ENCODE assay signal across 8 cellular contexts in genomic region chr19:13597625-13598024, GRCh38.
DNase-seq lines count a peak whose midpoint lies in the region; ATAC-seq and TF ChIP-seq lines count a peak whose summit lies in the region.

No MANE protein-coding gene starts in this region.

- H3K9me3 Mint-ChIP-seq in activated CD4-positive, alpha-beta T cell treated with anti-CD3 and anti-CD28 coated beads for 36 hours (ENCODE audit: low read depth), result no peaks in the 10 kb centered on the region

- no peaks in the 10 kb centered on the region for H3K27me3 ChIP-seq in H7 (ENCODE audit: control insufficient read depth, insufficient read depth, low read length)
- H3K27me3 ChIP-seq in dorsolateral prefrontal cortex, result peaks cover 0 to 3% (median 0%) of the 10 kb centered on the region in 45 donors

- POLR2A ChIA-PET in activated CD4-positive, alpha-beta T cell treated with anti-CD3 and anti-CD28 coated beads for 36 hours (lab: Charles Lee), result no interaction called here

- H3K4me3 Mint-ChIP-seq in activated CD4-positive, alpha-beta T cell treated with anti-CD3 and anti-CD28 coated beads for 36 hours, result no peak overlapping the region

- intact Hi-C loops in activated CD4-positive, alpha-beta T cell treated with anti-CD3 and anti-CD28 coated beads for 36 hours (cut with DNase I, micrococcal nuclease), result loop anchor here (1.0 to 10.0 kb wide), 8 partner anchors 123 to 477 kb away; partner anchors contain the start of genes C19orf53 (in 1 of the 2) and MISP3 (in 1 of the 2)
- intact Hi-C loops in dorsolateral prefrontal cortex (cut with DNase I), result loop anchor here (1.0 to 5.0 kb wide), 4 partner anchors 120 to 265 kb away; no protein-coding TSS in a partner anchor

- no peak overlapping the region for H3K4me3 ChIP-seq in AG10803 (ENCODE audit: low read length)
- H3K4me3 ChIP-seq in H7 (ENCODE audit: insufficient read depth, low read depth, low read length), result no peak overlapping the region
- no peak overlapping the region for H3K4me3 ChIP-seq in dorsolateral prefrontal cortex

- CTCF ChIA-PET in activated CD4-positive, alpha-beta T cell treated with anti-CD3 and anti-CD28 coated beads for 36 hours (lab: Charles Lee), result interaction anchor here (0.6 to 2.2 kb wide), 4 partner anchors 8 to 123 kb away, joined by 4 to 9 read pairs (median 5); no protein-coding TSS in a partner anchor

- H3K27me3 Mint-ChIP-seq in activated CD4-positive, alpha-beta T cell treated with anti-CD3 and anti-CD28 coated beads for 36 hours, result peaks cover 10% of the 10 kb centered on the region

- no peaks in the 10 kb centered on the region for H3K36me3 ChIP-seq in H7 (replicated peaks; ENCODE audit: control insufficient read depth, insufficient read depth, low read length)

- TF ChIP-seq CTCF in AG10803 (conservative IDR thresholded peaks at IDR 0.05; ENCODE audit: low read length) (peak; percentile 74), dorsolateral prefrontal cortex (IDR thresholded peaks at IDR 0.05 in 54 of 56, conservative IDR thresholded peaks at IDR 0.05 in 2 of 56; ENCODE audit: low read depth in 1 of 56, partially characterized antibody in 56 of 56) (peak in 55 of 56 donors; percentile 44 to 87 (median 72))

- ATAC-seq in activated CD4-positive, alpha-beta T cell treated with anti-CD3 and anti-CD28 coated beads for 36 hours, result peak; percentile 95
- no peak for ATAC-seq in GM19351 (IDR thresholded peaks at IDR 0.05; ENCODE audit: unreplicated experiment)

- H3K27ac ChIP-seq in dorsolateral prefrontal cortex, result no peak overlapping the region

- H3K4me1 Mint-ChIP-seq in activated CD4-positive, alpha-beta T cell treated with anti-CD3 and anti-CD28 coated beads for 36 hours, result no peaks in the 10 kb centered on the region

- no peak overlapping the region for H3K27ac Mint-ChIP-seq in activated CD4-positive, alpha-beta T cell treated with anti-CD3 and anti-CD28 coated beads for 36 hours

- no peaks in the 10 kb centered on the region for H3K36me3 Mint-ChIP-seq in activated CD4-positive, alpha-beta T cell treated with anti-CD3 and anti-CD28 coated beads for 36 hours (ENCODE audit: low read depth)

- peak; percentile 74 for DNase-seq in AG10803 (ENCODE audit: low read depth)
- peak; percentile 88 for DNase-seq in H7
- peak; percentile 53 to 67 for DNase-seq in NCI-H446 (lab: John Stamatoyannopoulos, UW)
- DNase-seq in activated CD4-positive, alpha-beta T cell treated with anti-CD3 and anti-CD28 coated beads for 36 hours, result peak; percentile 74
- DNase-seq in dorsolateral prefrontal cortex, result peak in 8 of 10 donors; percentile 40 to 67 (median 57)
- peak; percentile 74 to 81 for DNase-seq in lung microvascular endothelial cell (ENCODE audit: low read depth in 2 of 2)
- DNase-seq in stimulated activated CD8-positive, alpha-beta memory T cell treated with anti-CD3 and anti-CD28 coated beads, Interleukin-15, amount 100 ng/mL, for 24 hours (ENCODE audit: low read depth), result peak; percentile 3

Comparison
In these comparisons a context has a peak if more than half of its experiments do, and no peak if none do; other contexts are left out.
1. DNase-seq: peak in every context shown above with its lines; median percentile 88 in H7; 78 in lung microvascular endothelial cell; 74 in AG10803; 74 in activated CD4-positive, alpha-beta T cell treated with anti-CD3 and anti-CD28 coated beads for 36 hours; 60 in NCI-H446; 57 in dorsolateral prefrontal cortex; 3 in stimulated activated CD8-positive, alpha-beta memory T cell treated with anti-CD3 and anti-CD28 coated beads, Interleukin-15, amount 100 ng/mL, for 24 hours.